ENCODE assay signal across 10 cellular contexts in the genomic region with DNA sequence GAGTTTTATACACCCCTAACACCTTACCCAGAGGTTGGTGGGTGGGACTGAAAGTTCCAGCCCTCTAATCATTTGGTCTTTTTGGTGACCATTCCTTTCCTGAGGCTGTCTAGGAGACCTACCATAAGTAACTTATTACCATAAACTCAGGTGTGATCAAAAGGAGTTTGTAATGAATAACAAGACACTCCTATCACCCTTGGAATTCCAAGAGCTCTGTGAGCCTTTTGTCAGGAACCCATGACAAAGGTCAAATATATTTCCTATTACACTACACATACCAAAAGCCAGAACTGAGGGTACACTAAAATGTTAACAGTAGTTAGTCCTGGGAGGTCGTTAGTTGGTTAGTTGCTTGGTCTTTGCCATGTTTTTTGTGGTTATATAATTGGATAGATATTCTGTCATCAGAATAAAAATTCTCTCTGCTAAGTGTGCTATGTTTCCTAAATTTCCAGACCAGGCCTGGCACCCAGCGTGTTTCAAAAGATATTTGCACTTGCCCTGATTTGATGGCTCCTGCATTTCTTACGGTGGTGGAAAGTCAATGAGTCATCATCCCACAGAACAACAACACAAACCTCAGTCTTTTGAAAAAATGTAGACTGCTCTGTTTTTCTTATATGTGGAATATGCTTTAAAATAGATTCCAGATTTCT. TPM values are rescaled to one million over a fixed set of nuclear protein-coding genes. Genes with fewer than 3 reads are reported as not detected.
DNase-seq lines count a peak whose midpoint lies in the region; ATAC-seq and TF ChIP-seq lines count a peak whose summit lies in the region.
"Had no signal": no experiment of that assay in that cellular context is flagged by ENCODE, and none has a peak within 500 bp of the region (broad histone marks: within the 10 kb centered on the region; RNA-seq: fewer than 3 reads in every experiment).

No MANE protein-coding gene starts in this region.

- no peak for ATAC-seq in gastroesophageal sphincter
- no peak for ATAC-seq in GM19035 (IDR thresholded peaks at IDR 0.05; ENCODE audit: unreplicated experiment)
- no peak for ATAC-seq in HG02798 (IDR thresholded peaks at IDR 0.05; ENCODE audit: poor library complexity, unreplicated experiment)

- H3K27me3 ChIP-seq in parathyroid adenoma (ENCODE audit: control insufficient read depth, insufficient read depth, low read length) (no peaks in the 10 kb centered on the region), gastroesophageal sphincter (no peaks in the 10 kb centered on the region)
- H3K27me3 ChIP-seq: SJCRH30 had no signal

- H3K9ac ChIP-seq in parathyroid adenoma: no peak overlapping the region

- H3K9me3 ChIP-seq in parathyroid adenoma (ENCODE audit: control insufficient read depth, low read length): no peaks in the 10 kb centered on the region
- no peaks in the 10 kb centered on the region for H3K9me3 ChIP-seq in gastroesophageal sphincter
- H3K9me3 ChIP-seq: SJCRH30 had no signal

- 42 to 52% methylated on average over 2 to 3 of the region's 3 CpGs for WGBS in gastroesophageal sphincter (ENCODE audit: low coverage in 1 of 2), 2 donors

- peak; percentile 86 for DNase-seq in Daoy (ENCODE audit: low read depth)
- DNase-seq in RPMI7951 (ENCODE audit: low read depth): peak; percentile 79
- DNase-seq in epithelial cell of esophagus (ENCODE audit: low read depth): peak; percentile 72
- DNase-seq in NCI-H2171 treated with DMSO at 0.1 percent for 48 hours (lab: John Stamatoyannopoulos, UW): no peak
- DNase-seq: H7, SJCRH30 had no signal

- TF ChIP-seq CTCF in epithelial cell of esophagus (IDR thresholded peaks at IDR 0.05; ENCODE audit: insufficient read depth, low read depth, low read length, missing control alignments) (no peak), parathyroid adenoma (IDR thresholded peaks at IDR 0.05) (no peak), gastroesophageal sphincter (IDR thresholded peaks at IDR 0.05) (no peak)

- H3K4me2 ChIP-seq in parathyroid adenoma (ENCODE audit: low read length): no peak overlapping the region

- no peaks in the 10 kb centered on the region for H3K79me2 ChIP-seq in parathyroid adenoma

- H3K4me1 ChIP-seq in parathyroid adenoma: peaks cover 4% of the 10 kb centered on the region
- H3K4me1 ChIP-seq in gastroesophageal sphincter: no peaks in the 10 kb centered on the region

- H3K27ac ChIP-seq in parathyroid adenoma (peak overlapping the region; percentile 60), gastroesophageal sphincter (peak overlapping the region in 1 of 4 donors; percentile 2)
- H3K27ac ChIP-seq: SJCRH30 had no signal

- peak overlapping the region; percentile 20 for H2AFZ ChIP-seq in parathyroid adenoma

- TF ChIP-seq EP300 in gastroesophageal sphincter (IDR thresholded peaks at IDR 0.05): no peak

- no peaks in the 10 kb centered on the region for H3K36me3 ChIP-seq in parathyroid adenoma (ENCODE audit: control insufficient read depth, insufficient read depth, low read length)
- peaks cover 0 to 99% of the 10 kb centered on the region in 2 donors for H3K36me3 ChIP-seq in gastroesophageal sphincter

- TF ChIP-seq POLR2A in gastroesophageal sphincter (IDR thresholded peaks at IDR 0.05): no peak

- H3K4me3 ChIP-seq in epithelial cell of esophagus (ENCODE audit: low read length) (no peak overlapping the region), parathyroid adenoma (ENCODE audit: low read depth, low read length) (no peak overlapping the region), gastroesophageal sphincter (no peak overlapping the region)
- H3K4me3 ChIP-seq: SJCRH30 had no signal

RNA-seq across cellular contexts. Expression of gene AKAP5, which starts 27.0 kb away (rescaled TPM):
- total RNA-seq in Daoy (2014; rRNA removed; shearing (Covaris generic)): 1.6 and 2.9 TPM in 2 replicates
- 0.36 and 0.59 TPM in 2 replicates for total RNA-seq in RPMI7951 (2014; rRNA removed; shearing (Covaris generic))
- total RNA-seq in gastroesophageal sphincter: 1 to 10 TPM; 1.9 to 2.6 (median 2.2) TPM

RNA-seq across cellular contexts. Expression of gene MTHFD1, which starts 50.2 kb away (rescaled TPM):
- 50.9 and 63.7 TPM in 2 replicates for total RNA-seq in Daoy (2014; rRNA removed; shearing (Covaris generic))
- total RNA-seq in RPMI7951 (2014; rRNA removed; shearing (Covaris generic)): 39.2 and 46.5 TPM in 2 replicates
- total RNA-seq in gastroesophageal sphincter: 10 to 100 TPM; 34.5 to 54.5 (median 38.6) TPM
